18 cellular contexts compared by ENCODE assay signal in genomic region chr1:197374428-197374827, GRCh38.
DNase-seq lines count a peak whose midpoint lies in the region; ATAC-seq, FAIRE-seq and TF ChIP-seq lines count a peak whose summit lies in the region.
"Had no signal": no experiment of that assay in that cellular context is flagged by ENCODE, and none has a peak within 500 bp of the region (broad histone marks: within the 10 kb centered on the region; RNA-seq: fewer than 3 reads in every experiment).

No MANE protein-coding gene starts in this region.

- BruUV-seq in HepG2 (replicated peaks; lab: Mats Ljungman, UMichigan): no TSS peak

- TF ChIP-seq CTCF in HepG2 (CRISPR knock-in tag; IDR thresholded peaks at IDR 0.05) (no peak), right lobe of liver (IDR thresholded peaks at IDR 0.05) (no peak), OCI-LY3 (IDR thresholded peaks at IDR 0.05; ENCODE audit: low read depth, low read length) (no peak)

- in situ Hi-C loops in HepG2 (cut with HindIII; ENCODE audit: extremely low pct_ligation_motif_present, low pct_unique_long_range_greater_than_20kb): loop anchor here (25.0 kb wide), 1 partner anchor 637 kb away; no protein-coding TSS in a partner anchor

- H3K4me3 ChIP-seq in HepG2 (replicated peaks in 1 of 3; ENCODE audit: insufficient read depth in 1 of 3, low read depth in 2 of 3, low read length in 3 of 3) (no peak overlapping the region), right lobe of liver (no peak overlapping the region), OCI-LY3 (ENCODE audit: low read length) (no peak overlapping the region)
- H3K4me3 ChIP-seq: K562, SK-N-MC had no signal

- ATAC-seq in HepG2 (no peak), right lobe of liver (no peak), HG02798 (IDR thresholded peaks at IDR 0.05; ENCODE audit: poor library complexity, unreplicated experiment) (peak; percentile 53)
- ATAC-seq: K562 had no signal

- no peak overlapping the region for H3K9ac ChIP-seq in HepG2 (ENCODE audit: insufficient read depth, low read depth, low read length)
- H3K9ac ChIP-seq in OCI-LY3 (ENCODE audit: low read length): no peak overlapping the region

- POLR2A ChIA-PET in HepG2 (lab: Yijun Ruan, JAX): no interaction called here

- no peaks in the 10 kb centered on the region for H3K9me3 ChIP-seq in HepG2 (ENCODE audit: low read length)
- no peaks in the 10 kb centered on the region for H3K9me3 ChIP-seq in right lobe of liver
- no peaks in the 10 kb centered on the region for H3K9me3 ChIP-seq in OCI-LY3 (ENCODE audit: insufficient read depth, low read length)

- intact Hi-C loops in HepG2 (cut with micrococcal nuclease; ENCODE audit: unreplicated experiment): no loop called here
- intact Hi-C loops in right lobe of liver (cut with DNase I): no loop called here

- no peak overlapping the region for H3K4me2 ChIP-seq in HepG2 (ENCODE audit: low read depth, low read length)
- H3K4me2 ChIP-seq in OCI-LY3 (ENCODE audit: low read length): peak overlapping the region; percentile 12; the same call in 1 of the 2 replicates

- H3K27me3 ChIP-seq in HepG2 (ENCODE audit: control insufficient read depth in 1 of 2, insufficient read depth in 2 of 2, low read length in 2 of 2) (no peaks in the 10 kb centered on the region), right lobe of liver (no peaks in the 10 kb centered on the region), OCI-LY3 (ENCODE audit: low read depth, low read length) (peaks cover 5% of the 10 kb centered on the region; the same call in 1 of the 2 replicates)

- TF ChIP-seq POLR2A in HepG2 (IDR thresholded peaks at IDR 0.05; ENCODE audit: insufficient read depth in 1 of 2, low read depth in 2 of 2, low read length in 2 of 2) (no peak), right lobe of liver (IDR thresholded peaks at IDR 0.05) (no peak)

- 0% methylated on average over 1 of the region's 1 CpG for WGBS in HepG2 (ENCODE audit: low lambda C conversion rate)
- WGBS in right lobe of liver (ENCODE audit: insufficient coverage, low coverage, low lambda C conversion rate, missing lambda C conversion rate): 32% methylated on average over 1 of the region's 1 CpG

- H3K79me2 ChIP-seq in HepG2 (ENCODE audit: insufficient read depth, low read length) (no peaks in the 10 kb centered on the region), OCI-LY3 (ENCODE audit: low read length) (no peaks in the 10 kb centered on the region)

- H4K20me1 ChIP-seq in HepG2 (ENCODE audit: insufficient read depth, low read length) (no peaks in the 10 kb centered on the region), OCI-LY3 (ENCODE audit: insufficient read depth, low read length) (no peaks in the 10 kb centered on the region)

- no peaks in the 10 kb centered on the region for H3K4me1 ChIP-seq in HepG2 (ENCODE audit: insufficient read depth, low read length)
- H3K4me1 ChIP-seq in right lobe of liver: no peaks in the 10 kb centered on the region
- no peaks in the 10 kb centered on the region for H3K4me1 ChIP-seq in OCI-LY3 (ENCODE audit: low read length)

- TF ChIP-seq RAD21 in HepG2 (CRISPR knock-in tag; IDR thresholded peaks at IDR 0.05): no peak

- no peak for TF ChIP-seq EP300 in HepG2 (IDR thresholded peaks at IDR 0.05; ENCODE audit: low read depth in 2 of 2, low read length in 2 of 2)
- TF ChIP-seq EP300 in HepG2 (CRISPR knock-in tag; IDR thresholded peaks at IDR 0.05; ENCODE audit: borderline replicate concordance): no peak

- no peak overlapping the region for H3K27ac ChIP-seq in HepG2 (ENCODE audit: extremely low read length, insufficient read depth, low read length)
- no peak overlapping the region for H3K27ac ChIP-seq in right lobe of liver
- H3K27ac ChIP-seq in OCI-LY3 (ENCODE audit: low read length): no peak overlapping the region
- H3K27ac ChIP-seq: SK-N-MC had no signal

- CTCF ChIA-PET in HepG2 (lab: Yijun Ruan, JAX; ENCODE audit: low intra/inter-chr PET ratio, low total read pairs): no interaction called here

- H3K36me3 ChIP-seq in HepG2 (replicated peaks in 1 of 2; ENCODE audit: control insufficient read depth in 1 of 2, insufficient read depth in 2 of 2, low read length in 2 of 2) (no peaks in the 10 kb centered on the region), right lobe of liver (no peaks in the 10 kb centered on the region), OCI-LY3 (replicated peaks; ENCODE audit: low read depth, low read length) (no peaks in the 10 kb centered on the region)

- FAIRE-seq in HepG2 (lab: Jason Lieb, UNC): no peak
- FAIRE-seq: A204.1, GM19239, K562 had no signal

- DNase-seq in HepG2 (ENCODE audit: low spot score) (no peak), right lobe of liver (no peak), amniotic stem cell (lab: John Stamatoyannopoulos, UW) (no peak), NCI-H2029 treated with DMSO at 0.1 percent for 48 hours (lab: John Stamatoyannopoulos, UW) (no peak)
- no peak for DNase-seq in stimulated activated CD8-positive, alpha-beta memory T cell treated with anti-CD3 and anti-CD28 coated beads, Interleukin-4, amount 100 ng/mL, for 48 hours
- DNase-seq: DMS 273 treated with DMSO at 0.1 percent for 48 hours; DND-41; GOT3; NCI-H1105 treated with DMSO at 0.1 percent for 48 hours; NCI-H1694; NK-92 treated with Interleukin-12 subunit alpha and Interleukin-12 subunit beta, amount 100 ng/mL, for 24 hours; SHP77 had no signal

- no peak overlapping the region for H2AFZ ChIP-seq in HepG2 (ENCODE audit: low read length)
- H2AFZ ChIP-seq in OCI-LY3 (ENCODE audit: low read depth, low read length): no peak overlapping the region

TF ChIP-seq in HepG2, 621 proteins besides CTCF, POLR2A, EP300 and RAD21:
- TF ChIP-seq ZNF263 (CRISPR knock-in tag; IDR thresholded peaks at IDR 0.05) (no peak), ATF7 (IDR thresholded peaks at IDR 0.05) (peak; percentile 36; the same call in 1 of the 2 replicates), ATF7 (CRISPR knock-in tag; IDR thresholded peaks at IDR 0.05) (no peak)
